Comparison of ENCODE assay signal across 1 cellular context in genomic region chr1:37394574-37395464, GRCh38.
TF ChIP-seq lines count a peak whose summit lies in the region.

No MANE protein-coding gene starts in this region.

TF ChIP-seq in H1, 55 proteins besides CTCF, POLR2A, EP300 and RAD21:
- TF ChIP-seq TAF1 (IDR thresholded peaks at IDR 0.05; ENCODE audit: low read depth, low read length) (no peak), RBBP5 (IDR thresholded peaks at IDR 0.05; ENCODE audit: borderline replicate concordance, low read depth, low read length) (no peak), KDM4A (IDR thresholded peaks at IDR 0.05; ENCODE audit: low read depth, low read length, severe bottlenecking) (no peak), EGR1 (IDR thresholded peaks at IDR 0.05; ENCODE audit: borderline replicate concordance, low read depth, low read length) (no peak), SP1 (IDR thresholded peaks at IDR 0.05; ENCODE audit: low read depth, low read length) (0 out of 2 replicates have a peak, but pooled peaks have one; percentile 63), SIX5 (IDR thresholded peaks at IDR 0.05; ENCODE audit: low read depth, low read length) (no peak), KDM1A (IDR thresholded peaks at IDR 0.05; ENCODE audit: borderline replicate concordance, low read length) (peak; percentile 65; the same call in 1 of the 2 replicates)
